1 cellular context compared by ENCODE assay signal in the genomic region with DNA sequence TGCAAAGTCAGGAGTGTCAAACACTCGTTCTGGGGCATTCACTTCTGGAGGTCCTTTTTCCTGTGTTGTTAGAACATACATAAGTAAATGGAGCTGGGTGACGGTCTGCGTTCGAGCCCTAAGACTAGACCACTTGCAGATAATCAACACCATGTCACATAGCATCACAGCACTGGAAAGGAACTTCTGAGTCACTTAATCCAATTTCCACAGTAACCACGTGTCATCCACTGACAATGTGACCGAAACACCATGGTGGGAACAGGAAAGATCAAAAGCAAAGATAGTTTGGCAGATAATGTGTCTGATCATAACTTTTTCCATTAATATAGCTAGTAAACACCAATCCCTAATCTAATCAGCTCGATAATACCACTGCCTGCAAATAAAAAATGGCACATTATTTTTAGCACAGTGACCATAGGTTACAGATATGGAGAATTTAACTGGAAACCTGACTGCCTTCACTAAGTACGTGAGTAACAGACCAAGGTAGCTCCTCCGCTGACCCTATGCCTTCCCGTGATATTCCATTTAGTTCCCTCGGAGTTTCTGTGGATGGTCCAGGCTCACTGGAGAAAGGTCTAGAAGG.
TF ChIP-seq lines count a peak whose summit lies in the region.

No MANE protein-coding gene starts in this region.

TF ChIP-seq in WTC11, 78 proteins besides CTCF, POLR2A, EP300 and RAD21 (continued from another document):
- TF ChIP-seq, protein P1, sequence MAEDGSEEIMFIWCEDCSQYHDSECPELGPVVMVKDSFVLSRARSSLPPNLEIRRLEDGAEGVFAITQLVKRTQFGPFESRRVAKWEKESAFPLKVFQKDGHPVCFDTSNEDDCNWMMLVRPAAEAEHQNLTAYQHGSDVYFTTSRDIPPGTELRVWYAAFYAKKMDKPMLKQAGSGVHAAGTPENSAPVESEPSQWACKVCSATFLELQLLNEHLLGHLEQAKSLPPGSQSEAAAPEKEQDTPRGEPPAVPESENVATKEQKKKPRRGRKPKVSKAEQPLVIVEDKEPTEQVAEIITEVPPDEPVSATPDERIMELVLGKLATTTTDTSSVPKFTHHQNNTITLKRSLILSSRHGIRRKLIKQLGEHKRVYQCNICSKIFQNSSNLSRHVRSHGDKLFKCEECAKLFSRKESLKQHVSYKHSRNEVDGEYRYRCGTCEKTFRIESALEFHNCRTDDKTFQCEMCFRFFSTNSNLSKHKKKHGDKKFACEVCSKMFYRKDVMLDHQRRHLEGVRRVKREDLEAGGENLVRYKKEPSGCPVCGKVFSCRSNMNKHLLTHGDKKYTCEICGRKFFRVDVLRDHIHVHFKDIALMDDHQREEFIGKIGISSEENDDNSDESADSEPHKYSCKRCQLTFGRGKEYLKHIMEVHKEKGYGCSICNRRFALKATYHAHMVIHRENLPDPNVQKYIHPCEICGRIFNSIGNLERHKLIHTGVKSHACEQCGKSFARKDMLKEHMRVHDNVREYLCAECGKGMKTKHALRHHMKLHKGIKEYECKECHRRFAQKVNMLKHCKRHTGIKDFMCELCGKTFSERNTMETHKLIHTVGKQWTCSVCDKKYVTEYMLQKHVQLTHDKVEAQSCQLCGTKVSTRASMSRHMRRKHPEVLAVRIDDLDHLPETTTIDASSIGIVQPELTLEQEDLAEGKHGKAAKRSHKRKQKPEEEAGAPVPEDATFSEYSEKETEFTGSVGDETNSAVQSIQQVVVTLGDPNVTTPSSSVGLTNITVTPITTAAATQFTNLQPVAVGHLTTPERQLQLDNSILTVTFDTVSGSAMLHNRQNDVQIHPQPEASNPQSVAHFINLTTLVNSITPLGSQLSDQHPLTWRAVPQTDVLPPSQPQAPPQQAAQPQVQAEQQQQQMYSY (CRISPR knock-in tag; IDR thresholded peaks at IDR 0.05) = no peak
- no peak for TF ChIP-seq TEAD4 (CRISPR knock-in tag; IDR thresholded peaks at IDR 0.05)
- TF ChIP-seq, protein P2, sequence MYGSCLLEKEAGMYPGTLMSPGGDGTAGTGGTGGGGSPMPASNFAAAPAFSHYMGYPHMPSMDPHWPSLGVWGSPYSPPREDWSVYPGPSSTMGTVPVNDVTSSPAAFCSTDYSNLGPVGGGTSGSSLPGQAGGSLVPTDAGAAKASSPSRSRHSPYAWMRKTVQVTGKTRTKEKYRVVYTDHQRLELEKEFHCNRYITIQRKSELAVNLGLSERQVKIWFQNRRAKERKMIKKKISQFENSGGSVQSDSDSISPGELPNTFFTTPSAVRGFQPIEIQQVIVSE (CRISPR knock-in tag; IDR thresholded peaks at IDR 0.05; ENCODE audit: borderline replicate concordance) = no peak
